1 cellular context compared by ENCODE assay signal in genomic region chr17:73192894-73193701, GRCh38.
TF ChIP-seq lines count a peak whose summit lies in the region.

COG1 (plus strand) TSS chr17:73193055; CDS start chr17:73193070, 15 bp downstream.

TF ChIP-seq in HepG2, 621 proteins besides CTCF, POLR2A, EP300 and RAD21 (continued from another document):
- TF ChIP-seq BCL3 (CRISPR knock-in tag; IDR thresholded peaks at IDR 0.05) (peak; percentile 23; the same call in 1 of the 2 replicates), RFX5 (IDR thresholded peaks at IDR 0.05; ENCODE audit: low read depth, low read length) (no peak), JUN (CRISPR knock-in tag; IDR thresholded peaks at IDR 0.05) (0 out of 2 replicates have a peak, but pooled peaks have one; percentile 28), ZBTB42 (CRISPR knock-in tag; IDR thresholded peaks at IDR 0.05) (peak; percentile 87; the same call in 1 of the 2 replicates), JARID2 (CRISPR knock-in tag; IDR thresholded peaks at IDR 0.05; ENCODE audit: insufficient replicate concordance) (peak; percentile 42), ZNF782 (CRISPR knock-in tag; IDR thresholded peaks at IDR 0.05; ENCODE audit: borderline replicate concordance) (peak; percentile 79; the same call in 1 of the 2 replicates), ZIK1 (CRISPR knock-in tag; IDR thresholded peaks at IDR 0.05; ENCODE audit: borderline replicate concordance, low read depth) (peak; percentile 48; the same call in 1 of the 2 replicates), CBX1 (IDR thresholded peaks at IDR 0.05; ENCODE audit: low read depth) (peak; percentile 27), HOXD1 (CRISPR knock-in tag; IDR thresholded peaks at IDR 0.05) (no peak), ZNF709 (CRISPR knock-in tag; IDR thresholded peaks at IDR 0.05) (peak; percentile 70; the same call in 1 of the 2 replicates), NCOA2 (CRISPR knock-in tag; IDR thresholded peaks at IDR 0.05) (peak; percentile 13; the same call in 1 of the 2 replicates), HNF4G (IDR thresholded peaks at IDR 0.05; ENCODE audit: borderline replicate concordance, low read depth, low read length) (peak; percentile 11; the same call in 1 of the 2 replicates), HNF4G (CRISPR knock-in tag; IDR thresholded peaks at IDR 0.05; ENCODE audit: borderline replicate concordance, low read depth) (peak; percentile 40; the same call in 1 of the 2 replicates), SNAPC5 (CRISPR knock-in tag; IDR thresholded peaks at IDR 0.05; ENCODE audit: borderline replicate concordance) (no peak), ZNF460 (CRISPR knock-in tag; IDR thresholded peaks at IDR 0.05; ENCODE audit: borderline replicate concordance) (no peak), ATF3 (CRISPR knock-in tag; IDR thresholded peaks at IDR 0.05) (0 out of 2 replicates have a peak, but pooled peaks have one; percentile 33), ZNF766 (CRISPR knock-in tag; IDR thresholded peaks at IDR 0.05; ENCODE audit: borderline replicate concordance) (peak; percentile 51; the same call in 1 of the 2 replicates), SIN3B (IDR thresholded peaks at IDR 0.05; ENCODE audit: low read length) (no peak), GABPA (IDR thresholded peaks at IDR 0.05; ENCODE audit: low read depth, low read length) (peak; percentile 80), GABPA (CRISPR knock-in tag; IDR thresholded peaks at IDR 0.05; ENCODE audit: low read depth) (peak; percentile 91), ZNF280B (CRISPR knock-in tag; IDR thresholded peaks at IDR 0.05; ENCODE audit: borderline replicate concordance) (peak; percentile 32), SETDB1 (CRISPR knock-in tag; IDR thresholded peaks at IDR 0.05; ENCODE audit: borderline replicate concordance) (no peak), NFKB2 (CRISPR knock-in tag; IDR thresholded peaks at IDR 0.05; ENCODE audit: borderline replicate concordance) (no peak; the same call in 1 of the 2 replicates), HHEX (CRISPR knock-in tag; IDR thresholded peaks at IDR 0.05) (no peak), THAP8 (CRISPR knock-in tag; IDR thresholded peaks at IDR 0.05; ENCODE audit: borderline replicate concordance) (peak; percentile 40; the same call in 1 of the 2 replicates), ZUFSP (CRISPR knock-in tag; IDR thresholded peaks at IDR 0.05; ENCODE audit: borderline replicate concordance) (no peak), ZSCAN25 (CRISPR knock-in tag; IDR thresholded peaks at IDR 0.05) (no peak), ADNP (CRISPR knock-in tag; IDR thresholded peaks at IDR 0.05) (no peak), NFE2L1 (CRISPR knock-in tag; IDR thresholded peaks at IDR 0.05; ENCODE audit: borderline replicate concordance) (no peak), ZBTB40 (IDR thresholded peaks at IDR 0.05) (no peak), ZBTB40 (CRISPR knock-in tag; IDR thresholded peaks at IDR 0.05) (peak; percentile 48), TIGD3 (CRISPR knock-in tag; IDR thresholded peaks at IDR 0.05; ENCODE audit: borderline replicate concordance) (no peak), ELK4 (CRISPR knock-in tag; IDR thresholded peaks at IDR 0.05; ENCODE audit: borderline replicate concordance) (no peak), ZFP82 (CRISPR knock-in tag; IDR thresholded peaks at IDR 0.05; ENCODE audit: borderline replicate concordance) (0 out of 2 replicates have a peak, but pooled peaks have one; percentile 24), SRF (IDR thresholded peaks at IDR 0.05; ENCODE audit: low read depth, low read length) (no peak), ATRX (CRISPR knock-in tag; IDR thresholded peaks at IDR 0.05; ENCODE audit: borderline replicate concordance) (no peak), ZNF678 (CRISPR knock-in tag; IDR thresholded peaks at IDR 0.05) (no peak; the same call in 1 of the 2 replicates), CBFB (CRISPR knock-in tag; IDR thresholded peaks at IDR 0.05) (peak; percentile 79), SIX1 (CRISPR knock-in tag; IDR thresholded peaks at IDR 0.05; ENCODE audit: borderline replicate concordance) (peak; percentile 29; the same call in 1 of the 2 replicates)
